ENCODE assay signal across 9 cellular contexts in the genomic region with DNA sequence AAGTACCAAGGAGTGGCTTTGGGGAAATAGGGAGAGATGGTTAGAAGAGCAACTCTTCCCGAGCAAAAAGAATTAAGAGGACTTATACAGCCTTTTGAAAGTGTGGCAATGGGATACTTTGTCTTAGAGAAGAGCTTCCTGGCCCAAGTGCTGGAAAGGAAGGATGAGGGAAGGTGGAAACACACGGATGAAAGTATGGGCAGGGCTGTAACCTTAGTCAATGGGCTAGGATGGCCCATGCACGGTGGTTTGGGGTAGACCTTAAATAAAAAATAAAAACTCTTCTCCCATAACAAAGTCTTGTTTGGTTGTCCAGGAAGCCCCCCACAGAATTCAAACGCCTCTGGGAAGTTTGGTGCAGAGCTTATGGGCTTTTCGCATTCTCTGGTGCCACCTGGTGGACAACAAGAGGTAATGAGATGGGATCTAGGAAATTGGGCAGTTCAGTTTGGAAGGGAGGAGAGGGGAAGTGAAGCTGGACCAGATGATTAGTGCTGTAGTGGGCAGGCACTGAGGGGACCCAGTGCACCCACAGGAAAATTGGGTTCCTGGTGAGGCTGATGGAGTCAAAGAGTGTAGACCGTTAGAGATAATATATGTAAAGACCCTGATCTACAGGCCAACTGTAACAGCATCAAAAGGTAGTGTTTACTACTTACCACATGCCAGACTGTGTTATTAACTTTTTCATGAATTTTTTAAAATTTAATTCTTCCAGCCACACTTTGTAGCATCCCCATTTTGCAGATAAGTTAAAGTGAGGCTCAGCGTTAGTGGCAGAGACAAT. TPM values are rescaled to one million over a fixed set of nuclear protein-coding genes. Genes with fewer than 3 reads are reported as not detected.
DNase-seq lines count a peak whose midpoint lies in the region; ATAC-seq, FAIRE-seq and TF ChIP-seq lines count a peak whose summit lies in the region.
"Had no signal": no experiment of that assay in that cellular context is flagged by ENCODE, and none has a peak within 500 bp of the region (broad histone marks: within the 10 kb centered on the region; RNA-seq: fewer than 3 reads in every experiment).

No MANE protein-coding gene starts in this region.

- no peak for DNase-seq in D721Med (ENCODE audit: insufficient read length, low spot score)
- DNase-seq in NCI-H1694 treated with DMSO at 0.1 percent for 48 hours (lab: John Stamatoyannopoulos, UW) = peak; percentile 34
- DNase-seq in effector CD8-positive, alpha-beta T cell (lab: John Stamatoyannopoulos, UW) = peak; percentile 5
- peak; percentile 40 for DNase-seq in mucosa of gallbladder (ENCODE audit: low spot score)
- DNase-seq in tibial artery = peak in 1 of 2 donors; percentile 64

- H3K27ac ChIP-seq in VCaP (no peak overlapping the region), tibial artery (no peak overlapping the region)

- no peaks in the 10 kb centered on the region for H3K36me3 ChIP-seq in tibial artery

- H3K4me1 ChIP-seq in tibial artery = no peaks in the 10 kb centered on the region

- TF ChIP-seq CTCF in D721Med (IDR thresholded peaks at IDR 0.05; ENCODE audit: insufficient read depth, missing control alignments) (peak; percentile 58), VCaP (conservative IDR thresholded peaks at IDR 0.05) (peak; percentile 73), tibial artery (IDR thresholded peaks at IDR 0.05) (peak; percentile 62 to 67)

- no peaks in the 10 kb centered on the region for H3K9me3 ChIP-seq in tibial artery

- no peak for FAIRE-seq in D721Med (lab: Jason Lieb, UNC)

- no peak overlapping the region for H3K4me3 ChIP-seq in tibial artery

- intact Hi-C loops in tibial artery (cut with DNase I; ENCODE audit: low total_unique reads) = loop anchor here (10.0 kb wide), 2 partner anchors 342 to 382 kb away; no protein-coding TSS in a partner anchor

- ATAC-seq in GM19467 (IDR thresholded peaks at IDR 0.05; ENCODE audit: unreplicated experiment) (peak; percentile 54), GM21619 (IDR thresholded peaks at IDR 0.05; ENCODE audit: unreplicated experiment) (no peak)
- ATAC-seq: stimulated activated effector memory CD8-positive, alpha-beta T cell treated with anti-CD3 and anti-CD28 coated beads, Interleukin-12 subunit alpha, Interleukin-12 subunit beta, amount 100 ng/mL, for 72 hours had no signal

- H3K27me3 ChIP-seq in tibial artery = no peaks in the 10 kb centered on the region

RNA-seq across cellular contexts. Expression of gene ENOX2, which starts 13.8 kb away (rescaled TPM):
- 18.2 TPM for total RNA-seq in mucosa of gallbladder
